Comparison of ENCODE assay signal across 14 cellular contexts in the genomic region with DNA sequence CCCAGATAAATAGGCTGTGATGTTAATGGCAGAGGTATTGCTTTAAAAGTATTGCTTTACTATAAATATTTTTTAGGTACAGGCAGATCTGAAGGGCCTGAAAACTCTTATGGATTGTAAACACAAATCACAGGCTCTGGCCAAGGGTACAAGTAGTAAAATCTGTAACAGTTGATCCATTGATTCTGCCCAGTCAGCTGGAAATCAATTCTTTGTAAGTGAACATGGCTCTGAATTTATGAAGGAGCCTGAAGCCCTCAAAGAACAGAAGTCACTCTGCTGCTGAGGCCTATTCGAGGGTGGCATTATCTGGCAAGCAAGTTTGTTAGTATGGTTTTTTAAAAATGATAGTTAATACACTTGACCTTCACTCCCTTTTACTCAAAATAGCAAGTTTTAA.
DNase-seq lines count a peak whose midpoint lies in the region; ATAC-seq and TF ChIP-seq lines count a peak whose summit lies in the region.
"Had no signal": no experiment of that assay in that cellular context is flagged by ENCODE, and none has a peak within 500 bp of the region (broad histone marks: within the 10 kb centered on the region; RNA-seq: fewer than 3 reads in every experiment).

No MANE protein-coding gene starts in this region.

- BruUV-seq in IMR-90 (replicated peaks; lab: Mats Ljungman, UMichigan), result no TSS peak

- no peak overlapping the region for H3K4me2 ChIP-seq in IMR-90 (ENCODE audit: low read depth, low read length)
- H3K4me2 ChIP-seq: BLaER1 treated with 17β-estradiol and CSF1 and Interleukin-3, amounts not matched to agents 10 nM and 100 nM had no signal

- no peak overlapping the region for H4K91ac ChIP-seq in IMR-90 (ENCODE audit: insufficient read depth, low read depth, low read length)

- no peaks in the 10 kb centered on the region for H4K20me1 ChIP-seq in IMR-90 (ENCODE audit: insufficient read depth, low read length)
- H4K20me1 ChIP-seq: BLaER1 treated with 17β-estradiol and CSF1 and Interleukin-3, amounts not matched to agents 10 nM and 100 nM had no signal

- H2BK15ac ChIP-seq in IMR-90 (ENCODE audit: low read depth, low read length), result no peak overlapping the region

- no peak overlapping the region for H3K27ac ChIP-seq in IMR-90 (ENCODE audit: insufficient read depth, low read length)
- H3K27ac ChIP-seq: BLaER1 treated with 17β-estradiol and CSF1 and Interleukin-3, amounts not matched to agents 10 nM and 100 nM; GM23248 had no signal

- no peak overlapping the region for H3K4me3 Mint-ChIP-seq in stimulated activated memory B cell treated with anti-CD40 and anti-IgM and Interleukin-4, amounts not matched to agents 10 μg/mL and 1 μg/mL and 100 μg/mL, for 72 hours
- H3K4me3 Mint-ChIP-seq: CD4-positive, CD25-positive, alpha-beta regulatory T cell had no signal

- no peaks in the 10 kb centered on the region for H3K27me3 Mint-ChIP-seq in stimulated activated memory B cell treated with anti-CD40 and anti-IgM and Interleukin-4, amounts not matched to agents 10 μg/mL and 1 μg/mL and 100 μg/mL, for 72 hours
- H3K27me3 Mint-ChIP-seq: CD4-positive, CD25-positive, alpha-beta regulatory T cell had no signal

- no peak overlapping the region for H2AK5ac ChIP-seq in IMR-90 (ENCODE audit: low read depth, low read length)

- CTCF ChIA-PET in IMR-90 (lab: Yijun Ruan, JAX), result no interaction called here

- H2BK20ac ChIP-seq in IMR-90 (ENCODE audit: low read depth, low read length), result no peak overlapping the region

- no CpG with 5 or more reads among the region's 1 CpG for WGBS in IMR-90 (ENCODE audit: extremely low coverage in 2 of 2, insufficient read length in 1 of 2), 2 experiments

- H3K27me3 ChIP-seq in IMR-90 (ENCODE audit: control insufficient read depth, insufficient read depth, low read length), result no peaks in the 10 kb centered on the region
- H3K27me3 ChIP-seq: BLaER1 treated with 17β-estradiol and CSF1 and Interleukin-3, amounts not matched to agents 10 nM and 100 nM had no signal

- dilution Hi-C loops in IMR-90 (cut with HindIII; ENCODE audit: low sequenced_read_pairs, unreplicated experiment), result no loop called here

- POLR2A ChIA-PET in IMR-90 (lab: Charles Lee; ENCODE audit: unreplicated experiment), result no interaction called here

- no peaks in the 10 kb centered on the region for H3K9me3 Mint-ChIP-seq in stimulated activated memory B cell treated with anti-CD40 and anti-IgM and Interleukin-4, amounts not matched to agents 10 μg/mL and 1 μg/mL and 100 μg/mL, for 72 hours

- H3K27ac Mint-ChIP-seq in stimulated activated memory B cell treated with anti-CD40 and anti-IgM and Interleukin-4, amounts not matched to agents 10 μg/mL and 1 μg/mL and 100 μg/mL, for 72 hours, result no peak overlapping the region
- H3K27ac Mint-ChIP-seq: CD4-positive, CD25-positive, alpha-beta regulatory T cell had no signal

- in situ Hi-C loops in IMR-90 (cut with MboI; ENCODE audit: low sequenced_read_pairs), result no loop called here

- no peak for TF ChIP-seq RAD21 in IMR-90 (IDR thresholded peaks at IDR 0.05; ENCODE audit: low read length)

- H3K4ac ChIP-seq in IMR-90 (ENCODE audit: low read depth, low read length), result no peak overlapping the region

- intact Hi-C loops in IMR-90 (cut with micrococcal nuclease), result no loop called here

- H3K9me3 ChIP-seq in IMR-90 (ENCODE audit: control insufficient read depth, insufficient read depth, low read length), result peaks cover 6% of the 10 kb centered on the region; the same call in 1 of the 2 replicates
- H3K9me3 ChIP-seq: BLaER1 treated with 17β-estradiol and CSF1 and Interleukin-3, amounts not matched to agents 10 nM and 100 nM had no signal

- H3K14ac ChIP-seq in IMR-90 (replicated peaks; ENCODE audit: low read depth, low read length), result no peak overlapping the region

- H2BK120ac ChIP-seq in IMR-90 (ENCODE audit: low read depth, low read length), result no peak overlapping the region

- no peak overlapping the region for H4K5ac ChIP-seq in IMR-90 (ENCODE audit: low read depth, low read length)

- H3K9me1 ChIP-seq in IMR-90 (ENCODE audit: insufficient read depth, low read length), result no peaks in the 10 kb centered on the region

- H3K79me1 ChIP-seq in IMR-90 (ENCODE audit: low read depth in 1 of 2, low read length in 2 of 2), result no peaks in the 10 kb centered on the region

- H3K23ac ChIP-seq in IMR-90 (ENCODE audit: low read depth, low read length), result no peak overlapping the region

- H3K4me3 ChIP-seq in IMR-90 (ENCODE audit: insufficient read depth, low read depth, low read length), result no peak overlapping the region
- H3K4me3 ChIP-seq: BLaER1 treated with 17β-estradiol and CSF1 and Interleukin-3, amounts not matched to agents 10 nM and 100 nM; GM12878; GM23248 had no signal

- no peaks in the 10 kb centered on the region for H3K36me3 ChIP-seq in IMR-90 (ENCODE audit: control insufficient read depth, insufficient read depth, low read length)
- H3K36me3 ChIP-seq: BLaER1 treated with 17β-estradiol and CSF1 and Interleukin-3, amounts not matched to agents 10 nM and 100 nM had no signal

- no peaks in the 10 kb centered on the region for H3K4me1 Mint-ChIP-seq in stimulated activated memory B cell treated with anti-CD40 and anti-IgM and Interleukin-4, amounts not matched to agents 10 μg/mL and 1 μg/mL and 100 μg/mL, for 72 hours
- H3K4me1 Mint-ChIP-seq: CD4-positive, CD25-positive, alpha-beta regulatory T cell had no signal

- no peak overlapping the region for H2AFZ ChIP-seq in IMR-90 (replicated peaks; ENCODE audit: low read length, poor library complexity)
- H2AFZ ChIP-seq: GM23248 had no signal

- H2BK5ac ChIP-seq in IMR-90 (ENCODE audit: low read depth, low read length, poor library complexity, severe bottlenecking), result no peak overlapping the region

- DNase-seq in IMR-90, result no peak
- DNase-seq in OCI-M1 (lab: John Stamatoyannopoulos, UW), result peak; percentile 36
- peak; percentile 13 for DNase-seq in globus pallidus (ENCODE audit: low spot score)
- DNase-seq in renal cortical epithelial cell (ENCODE audit: low read depth), result peak; percentile 6
- DNase-seq: ACHN; Calu3; CD4-positive, CD25-positive, alpha-beta regulatory T cell; DMS 273 treated with DMSO at 0.1 percent for 48 hours; GM23248 had no signal

- no peak overlapping the region for H4K8ac ChIP-seq in IMR-90 (ENCODE audit: low read depth in 2 of 2, low read length in 2 of 2)

- TF ChIP-seq CTCF in IMR-90 (conservative IDR thresholded peaks at IDR 0.05; ENCODE audit: low read depth, low read length), result no peak

- no peaks in the 10 kb centered on the region for H3K36me3 Mint-ChIP-seq in stimulated activated memory B cell treated with anti-CD40 and anti-IgM and Interleukin-4, amounts not matched to agents 10 μg/mL and 1 μg/mL and 100 μg/mL, for 72 hours
- H3K36me3 Mint-ChIP-seq: CD4-positive, CD25-positive, alpha-beta regulatory T cell had no signal

- H3K56ac ChIP-seq in IMR-90 (ENCODE audit: extremely low read depth, insufficient read depth, low read length), result no peak overlapping the region

- no peak overlapping the region for H2AK9ac ChIP-seq in IMR-90 (replicated peaks; ENCODE audit: low read depth, low read length, poor library complexity)

- H3K4me1 ChIP-seq in IMR-90 (ENCODE audit: control insufficient read depth, insufficient read depth, low read length), result no peaks in the 10 kb centered on the region

- ATAC-seq in IMR-90 (ENCODE audit: low read depth), result no peak
- ATAC-seq in HG03521 (IDR thresholded peaks at IDR 0.05; ENCODE audit: unreplicated experiment), result no peak
- no peak for ATAC-seq in HG03571 (IDR thresholded peaks at IDR 0.05; ENCODE audit: unreplicated experiment)
- ATAC-seq in stimulated activated memory B cell treated with anti-CD40 and anti-IgM and Interleukin-4, amounts not matched to agents 10 μg/mL and 1 μg/mL and 100 μg/mL, for 72 hours, result no peak
- ATAC-seq: GM12878 had no signal

- no peak overlapping the region for H3K18ac ChIP-seq in IMR-90 (ENCODE audit: low read depth, low read length)

- TF ChIP-seq POLR2A in IMR-90 (IDR thresholded peaks at IDR 0.05; ENCODE audit: low read depth, low read length), result no peak

- no peak overlapping the region for H3K9ac ChIP-seq in IMR-90 (ENCODE audit: low read depth, low read length)
- H3K9ac ChIP-seq: BLaER1 treated with 17β-estradiol and CSF1 and Interleukin-3, amounts not matched to agents 10 nM and 100 nM; GM23248 had no signal

TF ChIP-seq in IMR-90, 13 proteins besides CTCF, POLR2A, EP300 and RAD21:
- TF ChIP-seq BHLHE40 (IDR thresholded peaks at IDR 0.05; ENCODE audit: low read depth, low read length), result no peak
- peak; percentile 35; the same call in 1 of the 2 replicates for TF ChIP-seq MAFK (IDR thresholded peaks at IDR 0.05; ENCODE audit: low read depth, low read length)
